8 cellular contexts compared by ENCODE assay signal in genomic region chr20:45372646-45373352, GRCh38. TPM values are rescaled to one million over a fixed set of nuclear protein-coding genes. Genes with fewer than 3 reads are reported as not detected.
DNase-seq lines count a peak whose midpoint lies in the region; ATAC-seq lines count a peak whose summit lies in the region.

No MANE protein-coding gene starts in this region.

- no peaks in the 10 kb centered on the region for H3K9me3 Mint-ChIP-seq in activated naive CD8-positive, alpha-beta T cell (ENCODE audit: low read depth)

- no peaks in the 10 kb centered on the region for H3K9me3 ChIP-seq in ES-I3 (ENCODE audit: control insufficient read depth, insufficient read depth, low read length)

- no peaks in the 10 kb centered on the region for H3K27me3 Mint-ChIP-seq in activated naive CD8-positive, alpha-beta T cell

- ATAC-seq in sciatic nerve (peak; percentile 67), GM19324 (IDR thresholded peaks at IDR 0.05; ENCODE audit: low FRiP score, unreplicated experiment) (no peak), GM18502 (IDR thresholded peaks at IDR 0.05; ENCODE audit: poor library complexity, unreplicated experiment) (no peak), HG03442 (IDR thresholded peaks at IDR 0.05; ENCODE audit: unreplicated experiment) (no peak), GM19452 (IDR thresholded peaks at IDR 0.05; ENCODE audit: unreplicated experiment) (no peak)

- intact Hi-C loops in sciatic nerve (cut with DNase I) = no loop called here

- no peaks in the 10 kb centered on the region for H3K4me1 ChIP-seq in ES-I3 (ENCODE audit: insufficient read depth, low read length)

- peak overlapping the region; percentile 90 for H3K27ac Mint-ChIP-seq in activated naive CD8-positive, alpha-beta T cell

- peaks cover 40% of the 10 kb centered on the region for H3K4me1 Mint-ChIP-seq in activated naive CD8-positive, alpha-beta T cell (ENCODE audit: low read depth)

- peak overlapping the region; percentile 29 for H3K4me3 ChIP-seq in iPS-11a (ENCODE audit: low read depth, low read length)

- H3K4me3 Mint-ChIP-seq in activated naive CD8-positive, alpha-beta T cell = peak overlapping the region; percentile 91

- peak overlapping the region; percentile 55; the same call in 1 of the 2 replicates for H3K9ac ChIP-seq in ES-I3 (ENCODE audit: low read depth, low read length)

- DNase-seq in sciatic nerve (ENCODE audit: low spot score) = no peak

- H3K36me3 ChIP-seq in ES-I3 (ENCODE audit: insufficient read depth, low read length) = no peaks in the 10 kb centered on the region

- peaks cover 4% of the 10 kb centered on the region for H3K36me3 Mint-ChIP-seq in activated naive CD8-positive, alpha-beta T cell

RNA-seq across cellular contexts. Expression of gene TP53TG5, which starts 5.3 kb away (rescaled TPM):
- not detected for total RNA-seq in sciatic nerve

RNA-seq across cellular contexts. Expression of gene SYS1, which starts 9.8 kb away (rescaled TPM):
- 24.0 TPM for total RNA-seq in sciatic nerve

RNA-seq across cellular contexts. Expression of gene SDC4, which starts 24.6 kb away (rescaled TPM):
- total RNA-seq in sciatic nerve = 77.7 TPM

RNA-seq across cellular contexts. Expression of gene DBNDD2, which starts 35.3 kb away (rescaled TPM):
- total RNA-seq in sciatic nerve = 49.0 TPM

RNA-seq across cellular contexts. Expression of gene PIGT, which starts 43.1 kb away (rescaled TPM):
- total RNA-seq in sciatic nerve = 67.4 TPM
